30 cellular contexts compared by ENCODE assay signal in genomic region chr6:85116475-85116874, GRCh38.
"Had no signal": no experiment of that assay in that cellular context is flagged by ENCODE, and none has a peak within 500 bp of the region (broad histone marks: within the 10 kb centered on the region; RNA-seq: fewer than 3 reads in every experiment).

No MANE protein-coding gene starts in this region.

- H3K36me3 ChIP-seq: neutrophil, ovary, right lobe of liver, sigmoid colon, stomach, thoracic aorta, thyroid gland, tibial nerve, upper lobe of left lung, vagina had no signal

- H3K27ac Mint-ChIP-seq: natural killer cell treated with Interleukin-12 subunit alpha and Interleukin-12 subunit beta and Interleukin-15 and Interleukin-18, amount 100 ng/mL, for 72 hours; nephron progenitor cell; progenitor cell of endocrine pancreas; stimulated activated effector memory CD8-positive, alpha-beta T cell treated with anti-CD3 and anti-CD28 coated beads, Interleukin-12 subunit alpha, Interleukin-12 subunit beta, amount 100 ng/mL, for 72 hours; stimulated activated naive B cell treated with anti-CD40 and anti-IgM and Interleukin-4, amounts not matched to agents 10 μg/mL and 1 μg/mL and 100 μg/mL, for 72 hours; stimulated activated naive CD8-positive, alpha-beta T cell treated with anti-CD3 and anti-CD28 coated beads, Interleukin-15, Interleukin-2, amounts not matched to agents 100 ng/mL and 50 ng/mL, for 24 hours had no signal

- H3K4me3 Mint-ChIP-seq: naive thymus-derived CD8-positive, alpha-beta T cell; natural killer cell treated with Interleukin-12 subunit alpha and Interleukin-12 subunit beta and Interleukin-15 and Interleukin-18, amount 100 ng/mL, for 72 hours; nephron progenitor cell; neural crest cell; stimulated activated effector memory CD8-positive, alpha-beta T cell treated with anti-CD3 and anti-CD28 coated beads, Interleukin-12 subunit alpha, Interleukin-12 subunit beta, amount 100 ng/mL, for 72 hours; stimulated activated naive B cell treated with anti-CD40 and anti-IgM and Interleukin-4, amounts not matched to agents 10 μg/mL and 1 μg/mL and 100 μg/mL, for 72 hours; stimulated activated naive CD8-positive, alpha-beta T cell treated with anti-CD3 and anti-CD28 coated beads, Interleukin-15, Interleukin-2, amounts not matched to agents 100 ng/mL and 50 ng/mL, for 24 hours had no signal

- H3K27me3 Mint-ChIP-seq: natural killer cell treated with Interleukin-12 subunit alpha and Interleukin-12 subunit beta and Interleukin-15 and Interleukin-18, amount 100 ng/mL, for 72 hours; progenitor cell of endocrine pancreas; stimulated activated naive B cell treated with anti-CD40 and anti-IgM and Interleukin-4, amounts not matched to agents 10 μg/mL and 1 μg/mL and 100 μg/mL, for 72 hours; stimulated activated naive CD8-positive, alpha-beta T cell treated with anti-CD3 and anti-CD28 coated beads, Interleukin-15, Interleukin-2, amounts not matched to agents 100 ng/mL and 50 ng/mL, for 24 hours had no signal

- H3K9me3 Mint-ChIP-seq: natural killer cell treated with Interleukin-12 subunit alpha and Interleukin-12 subunit beta and Interleukin-15 and Interleukin-18, amount 100 ng/mL, for 72 hours; nephron progenitor cell; neural crest cell; stimulated activated effector memory CD8-positive, alpha-beta T cell treated with anti-CD3 and anti-CD28 coated beads, Interleukin-12 subunit alpha, Interleukin-12 subunit beta, amount 100 ng/mL, for 72 hours; stimulated activated naive CD8-positive, alpha-beta T cell treated with anti-CD3 and anti-CD28 coated beads, Interleukin-15, Interleukin-2, amounts not matched to agents 100 ng/mL and 50 ng/mL, for 24 hours had no signal

- H3K4me1 ChIP-seq: parathyroid adenoma, psoas muscle, right lobe of liver, stomach, thyroid gland, upper lobe of left lung, vagina had no signal

- H3K27ac ChIP-seq: neutrophil, ovary, parathyroid adenoma, psoas muscle, right lobe of liver, sigmoid colon, stomach, thoracic aorta, thyroid gland, tibial nerve, upper lobe of left lung, vagina had no signal

- H2AFZ ChIP-seq: parathyroid adenoma had no signal

- DNase-seq: naive thymus-derived CD8-positive, alpha-beta T cell; nephron progenitor cell; nucleus accumbens; ovary; posterior cingulate gyrus; psoas muscle; right cardiac atrium; right lobe of liver; sigmoid colon; small intestine; stimulated activated CD4-positive, alpha-beta T cell treated with anti-CD3 and anti-CD28 coated beads, Interleukin-15, amount 100 ng/mL, for 24 hours; stimulated activated CD4-positive, alpha-beta T cell treated with anti-CD3 and anti-CD28 coated beads, Interleukin-2, amount 100 ng/mL, for 24 hours; stimulated activated CD4-positive, alpha-beta T cell treated with anti-CD3 and anti-CD28 coated beads, Interleukin-2, amount 100 ng/mL, for 48 hours; stimulated activated CD4-positive, alpha-beta T cell treated with anti-CD3 and anti-CD28 coated beads, Interleukin-4, amount 100 ng/mL, for 24 hours; stimulated activated naive B cell treated with anti-CD40 and anti-IgM and Interleukin-4, amounts not matched to agents 10 μg/mL and 1 μg/mL and 100 μg/mL, for 72 hours; stimulated activated naive CD4-positive, alpha-beta T cell treated with Interleukin-2 at 50 U/mL for 16 hours; stomach; thyroid gland; trophoblast cell; upper lobe of left lung had no signal

- H3K36me3 Mint-ChIP-seq: naive thymus-derived CD8-positive, alpha-beta T cell; natural killer cell treated with Interleukin-12 subunit alpha and Interleukin-12 subunit beta and Interleukin-15 and Interleukin-18, amount 100 ng/mL, for 72 hours; stimulated activated effector memory CD8-positive, alpha-beta T cell treated with anti-CD3 and anti-CD28 coated beads, Interleukin-12 subunit alpha, Interleukin-12 subunit beta, amount 100 ng/mL, for 72 hours; stimulated activated naive B cell treated with anti-CD40 and anti-IgM and Interleukin-4, amounts not matched to agents 10 μg/mL and 1 μg/mL and 100 μg/mL, for 72 hours had no signal

- ATAC-seq: naive thymus-derived CD8-positive, alpha-beta T cell; psoas muscle; right cardiac atrium; right lobe of liver; stimulated activated effector memory CD8-positive, alpha-beta T cell treated with anti-CD3 and anti-CD28 coated beads, Interleukin-12 subunit alpha, Interleukin-12 subunit beta, amount 100 ng/mL, for 72 hours had no signal

- H3K4me3 ChIP-seq: ovary, psoas muscle, right lobe of liver, sigmoid colon, stomach, thoracic aorta, thyroid gland, tibial nerve, upper lobe of left lung, vagina had no signal

- H3K4me1 Mint-ChIP-seq: naive thymus-derived CD8-positive, alpha-beta T cell; stimulated activated effector memory CD8-positive, alpha-beta T cell treated with anti-CD3 and anti-CD28 coated beads, Interleukin-12 subunit alpha, Interleukin-12 subunit beta, amount 100 ng/mL, for 72 hours; stimulated activated naive B cell treated with anti-CD40 and anti-IgM and Interleukin-4, amounts not matched to agents 10 μg/mL and 1 μg/mL and 100 μg/mL, for 72 hours had no signal

- H3K79me2 ChIP-seq: parathyroid adenoma had no signal

- H3K27me3 ChIP-seq: neutrophil, ovary, right lobe of liver, sigmoid colon, stomach, thyroid gland, tibial nerve, upper lobe of left lung, vagina had no signal
